1 cellular context compared by ENCODE assay signal in genomic region chr15:23039917-23040281, GRCh38.
TF ChIP-seq lines count a peak whose summit lies in the region.

No MANE protein-coding gene starts in this region.

TF ChIP-seq in H1, 55 proteins besides CTCF, POLR2A, EP300 and RAD21 (continued from another document):
- no peak for TF ChIP-seq HDAC2 (IDR thresholded peaks at IDR 0.05; ENCODE audit: borderline replicate concordance in 1 of 2, low read depth in 2 of 2, low read length in 2 of 2)
- TF ChIP-seq CEBPB (IDR thresholded peaks at IDR 0.05; ENCODE audit: low read depth, low read length): no peak
- no peak for TF ChIP-seq GTF2F1 (IDR thresholded peaks at IDR 0.05; ENCODE audit: borderline replicate concordance, low read depth, low read length)
- TF ChIP-seq SRF (IDR thresholded peaks at IDR 0.05; ENCODE audit: low read depth, low read length): no peak
- TF ChIP-seq SP2 (IDR thresholded peaks at IDR 0.05; ENCODE audit: low read length): no peak
- no peak for TF ChIP-seq NANOG (IDR thresholded peaks at IDR 0.05; ENCODE audit: insufficient read depth, low read depth, low read length, poor library complexity, severe bottlenecking)
- TF ChIP-seq TCF12 (IDR thresholded peaks at IDR 0.05; ENCODE audit: low read depth, low read length): no peak
- TF ChIP-seq E2F6 (IDR thresholded peaks at IDR 0.05): no peak
- no peak for TF ChIP-seq JUND (IDR thresholded peaks at IDR 0.05; ENCODE audit: low read length)
- TF ChIP-seq GABPA (IDR thresholded peaks at IDR 0.05; ENCODE audit: borderline replicate concordance, insufficient read depth, low read length): no peak
- no peak for TF ChIP-seq USF2 (IDR thresholded peaks at IDR 0.05; ENCODE audit: low read length)
